In the genomic region with DNA sequence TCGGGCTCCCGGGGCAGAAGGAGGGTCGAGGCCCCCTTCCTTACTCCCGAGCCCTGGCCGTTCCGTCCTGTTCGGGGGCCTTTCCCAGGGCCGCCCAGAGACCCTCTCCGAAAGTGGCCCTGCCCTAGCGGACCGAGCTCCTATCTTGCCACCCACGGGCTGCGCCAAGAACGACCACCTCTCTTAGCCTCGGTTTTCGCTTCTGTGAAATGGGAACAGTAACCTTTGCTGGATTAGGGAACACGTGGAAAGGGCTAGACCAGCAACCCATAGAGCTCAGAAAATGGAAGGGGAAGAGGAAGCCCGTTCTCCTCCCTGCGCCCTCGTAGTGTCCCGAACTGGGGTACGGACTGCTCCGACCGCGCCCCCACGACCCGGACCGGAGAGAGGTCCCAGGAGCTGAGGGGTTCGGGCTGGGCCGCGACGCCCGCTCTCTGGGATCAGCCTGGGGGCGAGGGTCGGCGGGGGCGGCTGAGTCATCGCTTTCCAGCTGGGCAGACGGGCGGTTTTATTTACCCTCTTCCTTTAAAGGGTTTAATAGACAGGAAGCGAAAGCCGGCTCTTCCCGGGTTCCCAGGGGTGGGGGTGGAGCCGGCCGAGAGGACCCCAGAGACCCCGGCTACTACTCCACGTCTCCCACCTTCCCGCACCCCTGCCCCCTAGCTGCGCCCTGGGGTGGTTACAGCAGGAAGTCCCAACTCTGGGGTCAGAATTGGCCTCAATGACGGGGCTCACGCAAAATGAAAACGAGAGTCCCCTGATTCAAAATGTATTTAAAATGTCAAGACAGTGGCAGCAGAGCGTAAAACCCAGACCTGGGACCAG, we compare ENCODE assay signal across 1 cellular context.
A peak's percentile ranks its signal among the peaks of the same experiment; 100 is the strongest.
TF ChIP-seq lines count a peak whose summit lies in the region.

No MANE protein-coding gene starts in this region.

TF ChIP-seq in K562, 482 proteins besides CTCF, POLR2A, EP300 and RAD21 (continued from another document and continues in another):
- TF ChIP-seq, protein P1, sequence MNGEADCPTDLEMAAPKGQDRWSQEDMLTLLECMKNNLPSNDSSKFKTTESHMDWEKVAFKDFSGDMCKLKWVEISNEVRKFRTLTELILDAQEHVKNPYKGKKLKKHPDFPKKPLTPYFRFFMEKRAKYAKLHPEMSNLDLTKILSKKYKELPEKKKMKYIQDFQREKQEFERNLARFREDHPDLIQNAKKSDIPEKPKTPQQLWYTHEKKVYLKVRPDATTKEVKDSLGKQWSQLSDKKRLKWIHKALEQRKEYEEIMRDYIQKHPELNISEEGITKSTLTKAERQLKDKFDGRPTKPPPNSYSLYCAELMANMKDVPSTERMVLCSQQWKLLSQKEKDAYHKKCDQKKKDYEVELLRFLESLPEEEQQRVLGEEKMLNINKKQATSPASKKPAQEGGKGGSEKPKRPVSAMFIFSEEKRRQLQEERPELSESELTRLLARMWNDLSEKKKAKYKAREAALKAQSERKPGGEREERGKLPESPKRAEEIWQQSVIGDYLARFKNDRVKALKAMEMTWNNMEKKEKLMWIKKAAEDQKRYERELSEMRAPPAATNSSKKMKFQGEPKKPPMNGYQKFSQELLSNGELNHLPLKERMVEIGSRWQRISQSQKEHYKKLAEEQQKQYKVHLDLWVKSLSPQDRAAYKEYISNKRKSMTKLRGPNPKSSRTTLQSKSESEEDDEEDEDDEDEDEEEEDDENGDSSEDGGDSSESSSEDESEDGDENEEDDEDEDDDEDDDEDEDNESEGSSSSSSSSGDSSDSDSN (IDR thresholded peaks at IDR 0.05; ENCODE audit: borderline replicate concordance in 1 of 2, low read depth in 2 of 2, low read length in 2 of 2), result peak in 1 of 2 experiments; percentile 2; a peak in 2 of 4 replicates
- TF ChIP-seq, protein P2, sequence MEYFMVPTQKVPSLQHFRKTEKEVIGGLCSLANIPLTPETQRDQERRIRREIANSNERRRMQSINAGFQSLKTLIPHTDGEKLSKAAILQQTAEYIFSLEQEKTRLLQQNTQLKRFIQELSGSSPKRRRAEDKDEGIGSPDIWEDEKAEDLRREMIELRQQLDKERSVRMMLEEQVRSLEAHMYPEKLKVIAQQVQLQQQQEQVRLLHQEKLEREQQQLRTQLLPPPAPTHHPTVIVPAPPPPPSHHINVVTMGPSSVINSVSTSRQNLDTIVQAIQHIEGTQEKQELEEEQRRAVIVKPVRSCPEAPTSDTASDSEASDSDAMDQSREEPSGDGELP (CRISPR knock-in tag; IDR thresholded peaks at IDR 0.05; ENCODE audit: borderline replicate concordance), result peak; percentile 59
- TF ChIP-seq ZNF212 (CRISPR knock-in tag; IDR thresholded peaks at IDR 0.05), result no peak
- no peak for TF ChIP-seq GABPB2 (CRISPR knock-in tag; conservative IDR thresholded peaks at IDR 0.05)
- peak; percentile 14 for TF ChIP-seq HMGN3 (IDR thresholded peaks at IDR 0.05; ENCODE audit: borderline replicate concordance, extremely low read depth, insufficient read length, low read depth, low read length)
- TF ChIP-seq RFX5 (IDR thresholded peaks at IDR 0.05; ENCODE audit: low read depth, low read length), result no peak
- no peak for TF ChIP-seq TAF15 (IDR thresholded peaks at IDR 0.05; ENCODE audit: low read depth, low read length)
- TF ChIP-seq, protein P3, sequence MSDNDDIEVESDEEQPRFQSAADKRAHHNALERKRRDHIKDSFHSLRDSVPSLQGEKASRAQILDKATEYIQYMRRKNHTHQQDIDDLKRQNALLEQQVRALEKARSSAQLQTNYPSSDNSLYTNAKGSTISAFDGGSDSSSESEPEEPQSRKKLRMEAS (CRISPR knock-in tag; IDR thresholded peaks at IDR 0.05), result peak; percentile 87
- no peak for TF ChIP-seq KLF6 (CRISPR knock-in tag; IDR thresholded peaks at IDR 0.05; ENCODE audit: borderline replicate concordance)
- TF ChIP-seq ADNP (tag; IDR thresholded peaks at IDR 0.05), result peak; percentile 67; the same call in 1 of the 2 replicates
- TF ChIP-seq, protein P4, sequence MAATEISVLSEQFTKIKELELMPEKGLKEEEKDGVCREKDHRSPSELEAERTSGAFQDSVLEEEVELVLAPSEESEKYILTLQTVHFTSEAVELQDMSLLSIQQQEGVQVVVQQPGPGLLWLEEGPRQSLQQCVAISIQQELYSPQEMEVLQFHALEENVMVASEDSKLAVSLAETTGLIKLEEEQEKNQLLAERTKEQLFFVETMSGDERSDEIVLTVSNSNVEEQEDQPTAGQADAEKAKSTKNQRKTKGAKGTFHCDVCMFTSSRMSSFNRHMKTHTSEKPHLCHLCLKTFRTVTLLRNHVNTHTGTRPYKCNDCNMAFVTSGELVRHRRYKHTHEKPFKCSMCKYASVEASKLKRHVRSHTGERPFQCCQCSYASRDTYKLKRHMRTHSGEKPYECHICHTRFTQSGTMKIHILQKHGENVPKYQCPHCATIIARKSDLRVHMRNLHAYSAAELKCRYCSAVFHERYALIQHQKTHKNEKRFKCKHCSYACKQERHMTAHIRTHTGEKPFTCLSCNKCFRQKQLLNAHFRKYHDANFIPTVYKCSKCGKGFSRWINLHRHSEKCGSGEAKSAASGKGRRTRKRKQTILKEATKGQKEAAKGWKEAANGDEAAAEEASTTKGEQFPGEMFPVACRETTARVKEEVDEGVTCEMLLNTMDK (IDR thresholded peaks at IDR 0.05; ENCODE audit: borderline replicate concordance, insufficient read depth, low read depth, low read length, poor library complexity, severe bottlenecking), result peak; percentile 68
- peak; percentile 74 for TF ChIP-seq FOXP1 (CRISPR knock-in tag; IDR thresholded peaks at IDR 0.05)
- 0 out of 2 replicates have a peak, but pooled peaks have one; percentile 23 for TF ChIP-seq RB1 (IDR thresholded peaks at IDR 0.05; ENCODE audit: low read depth)
- TF ChIP-seq NFE2L1 (tag; IDR thresholded peaks at IDR 0.05; ENCODE audit: borderline replicate concordance, low read depth), result no peak
- no peak for TF ChIP-seq NR4A1 (CRISPR knock-in tag; IDR thresholded peaks at IDR 0.05)
- TF ChIP-seq NR4A1 (tag; IDR thresholded peaks at IDR 0.05), result 0 out of 2 replicates have a peak, but pooled peaks have one; percentile 47
- TF ChIP-seq ZNF778 (CRISPR knock-in tag; IDR thresholded peaks at IDR 0.05), result no peak
- TF ChIP-seq EP400 (IDR thresholded peaks at IDR 0.05), result peak; percentile 67
- no peak for TF ChIP-seq ELF1 (tag; IDR thresholded peaks at IDR 0.05)
- no peak; a peak in 1 of 3 replicates for TF ChIP-seq CBX3 (IDR thresholded peaks at IDR 0.05; ENCODE audit: borderline replicate concordance in 1 of 2, low read length in 2 of 2)
- no peak for TF ChIP-seq SMARCB1 (IDR thresholded peaks at IDR 0.05; ENCODE audit: insufficient read length, low read depth)
- TF ChIP-seq SP1 (CRISPR knock-in tag; IDR thresholded peaks at IDR 0.05), result peak; percentile 62; the same call in 1 of the 2 replicates
- TF ChIP-seq, protein P5, sequence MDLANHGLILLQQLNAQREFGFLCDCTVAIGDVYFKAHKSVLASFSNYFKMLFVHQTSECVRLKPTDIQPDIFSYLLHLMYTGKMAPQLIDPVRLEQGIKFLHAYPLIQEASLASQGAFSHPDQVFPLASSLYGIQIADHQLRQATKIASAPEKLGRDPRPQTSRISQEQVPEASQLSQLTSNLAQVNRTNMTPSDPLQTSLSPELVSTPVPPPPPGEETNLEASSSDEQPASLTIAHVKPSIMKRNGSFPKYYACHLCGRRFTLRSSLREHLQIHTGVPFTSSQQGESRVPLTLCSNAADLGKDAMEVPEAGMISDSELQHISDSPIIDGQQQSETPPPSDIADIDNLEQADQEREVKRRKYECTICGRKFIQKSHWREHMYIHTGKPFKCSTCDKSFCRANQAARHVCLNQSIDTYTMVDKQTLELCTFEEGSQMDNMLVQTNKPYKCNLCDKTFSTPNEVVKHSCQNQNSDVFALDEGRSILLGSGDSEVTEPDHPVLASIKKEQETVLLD (IDR thresholded peaks at IDR 0.05), result peak; percentile 41; the same call in 1 of the 2 replicates
- peak; percentile 12 for TF ChIP-seq DACH1 (IDR thresholded peaks at IDR 0.05; ENCODE audit: partially characterized antibody)
- peak; percentile 80 for TF ChIP-seq RBM25 (IDR thresholded peaks at IDR 0.05; ENCODE audit: low read depth, low read length, severe bottlenecking)
- TF ChIP-seq, protein P6, sequence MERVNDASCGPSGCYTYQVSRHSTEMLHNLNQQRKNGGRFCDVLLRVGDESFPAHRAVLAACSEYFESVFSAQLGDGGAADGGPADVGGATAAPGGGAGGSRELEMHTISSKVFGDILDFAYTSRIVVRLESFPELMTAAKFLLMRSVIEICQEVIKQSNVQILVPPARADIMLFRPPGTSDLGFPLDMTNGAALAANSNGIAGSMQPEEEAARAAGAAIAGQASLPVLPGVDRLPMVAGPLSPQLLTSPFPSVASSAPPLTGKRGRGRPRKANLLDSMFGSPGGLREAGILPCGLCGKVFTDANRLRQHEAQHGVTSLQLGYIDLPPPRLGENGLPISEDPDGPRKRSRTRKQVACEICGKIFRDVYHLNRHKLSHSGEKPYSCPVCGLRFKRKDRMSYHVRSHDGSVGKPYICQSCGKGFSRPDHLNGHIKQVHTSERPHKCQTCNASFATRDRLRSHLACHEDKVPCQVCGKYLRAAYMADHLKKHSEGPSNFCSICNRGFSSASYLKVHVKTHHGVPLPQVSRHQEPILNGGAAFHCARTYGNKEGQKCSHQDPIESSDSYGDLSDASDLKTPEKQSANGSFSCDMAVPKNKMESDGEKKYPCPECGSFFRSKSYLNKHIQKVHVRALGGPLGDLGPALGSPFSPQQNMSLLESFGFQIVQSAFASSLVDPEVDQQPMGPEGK (CRISPR knock-in tag; IDR thresholded peaks at IDR 0.05; ENCODE audit: borderline replicate concordance), result no peak
- TF ChIP-seq MAFG (tag; conservative IDR thresholded peaks at IDR 0.05), result no peak
- peak; percentile 57; the same call in 1 of the 2 replicates for TF ChIP-seq CC2D1A (IDR thresholded peaks at IDR 0.05)
- TF ChIP-seq, protein P7, sequence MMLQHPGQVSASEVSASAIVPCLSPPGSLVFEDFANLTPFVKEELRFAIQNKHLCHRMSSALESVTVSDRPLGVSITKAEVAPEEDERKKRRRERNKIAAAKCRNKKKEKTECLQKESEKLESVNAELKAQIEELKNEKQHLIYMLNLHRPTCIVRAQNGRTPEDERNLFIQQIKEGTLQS (IDR thresholded peaks at IDR 0.05), result peak; percentile 72
- TF ChIP-seq, protein P7 (CRISPR knock-in tag; conservative IDR thresholded peaks at IDR 0.05), result peak; percentile 46
- no peak for TF ChIP-seq TGIF2 (CRISPR knock-in tag; IDR thresholded peaks at IDR 0.05)
- peak; percentile 3 for TF ChIP-seq ZNF146 (CRISPR knock-in tag; IDR thresholded peaks at IDR 0.05; ENCODE audit: unreplicated experiment)
- TF ChIP-seq, protein P8, sequence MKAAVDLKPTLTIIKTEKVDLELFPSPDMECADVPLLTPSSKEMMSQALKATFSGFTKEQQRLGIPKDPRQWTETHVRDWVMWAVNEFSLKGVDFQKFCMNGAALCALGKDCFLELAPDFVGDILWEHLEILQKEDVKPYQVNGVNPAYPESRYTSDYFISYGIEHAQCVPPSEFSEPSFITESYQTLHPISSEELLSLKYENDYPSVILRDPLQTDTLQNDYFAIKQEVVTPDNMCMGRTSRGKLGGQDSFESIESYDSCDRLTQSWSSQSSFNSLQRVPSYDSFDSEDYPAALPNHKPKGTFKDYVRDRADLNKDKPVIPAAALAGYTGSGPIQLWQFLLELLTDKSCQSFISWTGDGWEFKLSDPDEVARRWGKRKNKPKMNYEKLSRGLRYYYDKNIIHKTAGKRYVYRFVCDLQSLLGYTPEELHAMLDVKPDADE (conservative IDR thresholded peaks at IDR 0.05; ENCODE audit: control insufficient read depth, low read depth, low read length), result no peak
- TF ChIP-seq JUN (IDR thresholded peaks at IDR 0.05; ENCODE audit: borderline replicate concordance, low read depth, low read length), result no peak
- TF ChIP-seq JUN (CRISPR knock-in tag; IDR thresholded peaks at IDR 0.05; ENCODE audit: borderline replicate concordance), result 0 out of 2 replicates have a peak, but pooled peaks have one; percentile 24
- TF ChIP-seq ZNF584 (CRISPR knock-in tag; IDR thresholded peaks at IDR 0.05; ENCODE audit: low read depth), result no peak
- no peak for TF ChIP-seq MYBL2 (IDR thresholded peaks at IDR 0.05; ENCODE audit: low read depth)
- no peak for TF ChIP-seq MYBL2 (CRISPR knock-in tag; IDR thresholded peaks at IDR 0.05; ENCODE audit: borderline replicate concordance)
- TF ChIP-seq ZNF12 (CRISPR knock-in tag; IDR thresholded peaks at IDR 0.05), result no peak
- no peak for TF ChIP-seq HMG20A (CRISPR knock-in tag; conservative IDR thresholded peaks at IDR 0.05)
- TF ChIP-seq TCFL5 (CRISPR knock-in tag; conservative IDR thresholded peaks at IDR 0.05), result no peak
- TF ChIP-seq FOXA3 (CRISPR knock-in tag; conservative IDR thresholded peaks at IDR 0.05 in 1 of 2, IDR thresholded peaks at IDR 0.05 in 1 of 2), result no peak
- TF ChIP-seq TOE1 (IDR thresholded peaks at IDR 0.05; ENCODE audit: borderline replicate concordance), result peak; percentile 47; the same call in 1 of the 2 replicates
- no peak for TF ChIP-seq TOE1 (CRISPR knock-in tag; IDR thresholded peaks at IDR 0.05; ENCODE audit: borderline replicate concordance, low read depth)
- TF ChIP-seq, protein P9, sequence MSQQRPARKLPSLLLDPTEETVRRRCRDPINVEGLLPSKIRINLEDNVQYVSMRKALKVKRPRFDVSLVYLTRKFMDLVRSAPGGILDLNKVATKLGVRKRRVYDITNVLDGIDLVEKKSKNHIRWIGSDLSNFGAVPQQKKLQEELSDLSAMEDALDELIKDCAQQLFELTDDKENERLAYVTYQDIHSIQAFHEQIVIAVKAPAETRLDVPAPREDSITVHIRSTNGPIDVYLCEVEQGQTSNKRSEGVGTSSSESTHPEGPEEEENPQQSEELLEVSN (IDR thresholded peaks at IDR 0.05; ENCODE audit: borderline replicate concordance in 1 of 2, extremely low read depth in 1 of 2, insufficient read depth in 1 of 2, insufficient read length in 1 of 2, low read depth in 1 of 2, low read length in 1 of 2, poor library complexity in 1 of 2, severe bottlenecking in 1 of 2), result peak in 1 of 2 experiments; percentile 46
- TF ChIP-seq, protein P10, sequence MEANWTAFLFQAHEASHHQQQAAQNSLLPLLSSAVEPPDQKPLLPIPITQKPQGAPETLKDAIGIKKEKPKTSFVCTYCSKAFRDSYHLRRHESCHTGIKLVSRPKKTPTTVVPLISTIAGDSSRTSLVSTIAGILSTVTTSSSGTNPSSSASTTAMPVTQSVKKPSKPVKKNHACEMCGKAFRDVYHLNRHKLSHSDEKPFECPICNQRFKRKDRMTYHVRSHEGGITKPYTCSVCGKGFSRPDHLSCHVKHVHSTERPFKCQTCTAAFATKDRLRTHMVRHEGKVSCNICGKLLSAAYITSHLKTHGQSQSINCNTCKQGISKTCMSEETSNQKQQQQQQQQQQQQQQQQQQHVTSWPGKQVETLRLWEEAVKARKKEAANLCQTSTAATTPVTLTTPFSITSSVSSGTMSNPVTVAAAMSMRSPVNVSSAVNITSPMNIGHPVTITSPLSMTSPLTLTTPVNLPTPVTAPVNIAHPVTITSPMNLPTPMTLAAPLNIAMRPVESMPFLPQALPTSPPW (CRISPR knock-in tag; IDR thresholded peaks at IDR 0.05), result no peak
